9 cellular contexts compared by ENCODE assay signal in genomic region chr2:147937744-147938349, GRCh38.
DNase-seq lines count a peak whose midpoint lies in the region; ATAC-seq, FAIRE-seq and TF ChIP-seq lines count a peak whose summit lies in the region.
"Had no signal": no experiment of that assay in that cellular context is flagged by ENCODE, and none has a peak within 500 bp of the region (broad histone marks: within the 10 kb centered on the region; RNA-seq: fewer than 3 reads in every experiment).

No MANE protein-coding gene starts in this region.

- H3K36me3 ChIP-seq in K562 (ENCODE audit: control insufficient read depth, insufficient read depth, low read length) = peaks cover 57% of the 10 kb centered on the region
- no peaks in the 10 kb centered on the region for H3K36me3 ChIP-seq in kidney epithelial cell (ENCODE audit: control insufficient read depth, insufficient read depth, low read length)
- no peaks in the 10 kb centered on the region for H3K36me3 ChIP-seq in uterus

- no TSS peak for BruUV-seq in Calu3 (replicated peaks; lab: Mats Ljungman, UMichigan)
- no TSS peak for BruUV-seq in K562 (replicated peaks; lab: Mats Ljungman, UMichigan)

- H3K4me1 Mint-ChIP-seq in Calu3 (ENCODE audit: low read depth, unreplicated experiment) = no peaks in the 10 kb centered on the region
- H3K4me1 Mint-ChIP-seq in stimulated activated naive CD8-positive, alpha-beta T cell treated with anti-CD3 and anti-CD28 coated beads, Interleukin-15, amount 100 ng/mL, for 72 hours = no peaks in the 10 kb centered on the region

- no peaks in the 10 kb centered on the region for H3K9me1 ChIP-seq in K562 (ENCODE audit: control insufficient read depth, insufficient read depth, low read length)

- FAIRE-seq in K562 (lab: Jason Lieb, UNC) = no peak

- H3K9me3 Mint-ChIP-seq in Calu3 (ENCODE audit: low read depth, unreplicated experiment) = no peaks in the 10 kb centered on the region
- H3K9me3 Mint-ChIP-seq in stimulated activated naive CD8-positive, alpha-beta T cell treated with anti-CD3 and anti-CD28 coated beads, Interleukin-15, amount 100 ng/mL, for 72 hours = no peaks in the 10 kb centered on the region

- TF ChIP-seq EP300 in K562 (IDR thresholded peaks at IDR 0.05; ENCODE audit: low read length) = no peak

- H3K4me1 ChIP-seq in K562 (replicated peaks in 1 of 2; ENCODE audit: control insufficient read depth in 2 of 2, insufficient read depth in 2 of 2, low read length in 2 of 2) = no peaks in the 10 kb centered on the region
- no peaks in the 10 kb centered on the region for H3K4me1 ChIP-seq in uterus
- H3K4me1 ChIP-seq: SJCRH30 had no signal

- intact Hi-C loops in Calu3 (cut with micrococcal nuclease; ENCODE audit: unreplicated experiment) (loop anchor here (1.0 to 5.0 kb wide), 2 partner anchors 264 to 571 kb away; no protein-coding TSS in a partner anchor), K562 (cut with micrococcal nuclease) (loop anchor here (1.0 to 5.0 kb wide), 3 partner anchors 264 to 1052 kb away; no protein-coding TSS in a partner anchor), uterus (cut with DNase I; ENCODE audit: low total_unique reads) (no loop called here)

- no peak overlapping the region for H3K27ac ChIP-seq in K562 (ENCODE audit: extremely low read depth, low read depth, low read length)
- H3K27ac ChIP-seq in uterus = no peak overlapping the region
- H3K27ac ChIP-seq: SJCRH30 had no signal

- DNase-seq in Calu3 (no peak), NCI-H1105 treated with DMSO at 0.1 percent for 48 hours (lab: John Stamatoyannopoulos, UW) (peak; percentile 45), K562 (ENCODE audit: extremely low read depth in 1 of 4, low spot score in 3 of 4) (peak; percentile 17 to 47 (median 42)), kidney epithelial cell (ENCODE audit: low read depth) (no peak), uterus (no peak)
- no peak for DNase-seq in stimulated activated naive CD8-positive, alpha-beta T cell treated with anti-CD3 and anti-CD28 coated beads, Interleukin-15, amount 100 ng/mL, for 72 hours
- no peak for DNase-seq in activated T-cell treated with anti-CD3 and anti-CD28 coated beads, Interleukin-2, amount 50 U/mL, for 48 hours

- no peak overlapping the region for H3K9ac ChIP-seq in K562 (ENCODE audit: insufficient read depth in 1 of 2, low read depth in 2 of 2, low read length in 2 of 2)

- H3K4me2 ChIP-seq in K562 (ENCODE audit: insufficient read depth, low read length) = no peak overlapping the region

- no peak overlapping the region for H2AFZ ChIP-seq in K562 (ENCODE audit: low read depth, low read length)

- CTCF ChIA-PET in Calu3 (lab: Charles Lee) = no interaction called here
- CTCF ChIA-PET in K562 (lab: Yijun Ruan, JAX; ENCODE audit: low intra/inter-chr PET ratio) = interaction anchor here (0.7 to 1.4 kb wide), 5 partner anchors 264 to 1052 kb away, joined by 3 to 6 read pairs (median 5); no protein-coding TSS in a partner anchor

- H3K9me3 ChIP-seq in K562 (replicated peaks; ENCODE audit: control insufficient read depth, insufficient read depth, low read depth, low read length) (no peaks in the 10 kb centered on the region), uterus (no peaks in the 10 kb centered on the region)
- H3K9me3 ChIP-seq: SJCRH30 had no signal

- ATAC-seq in GM19455 (IDR thresholded peaks at IDR 0.05; ENCODE audit: unreplicated experiment) (peak; percentile 64), K562 (peak; percentile 82)
- no peak for ATAC-seq in stimulated activated naive CD8-positive, alpha-beta T cell treated with anti-CD3 and anti-CD28 coated beads, Interleukin-15, amount 100 ng/mL, for 72 hours

- POLR2A ChIA-PET in K562 (lab: Yijun Ruan, JAX) = no interaction called here

- no peak overlapping the region for H3K27ac Mint-ChIP-seq in Calu3 (ENCODE audit: unreplicated experiment)
- H3K27ac Mint-ChIP-seq in stimulated activated naive CD8-positive, alpha-beta T cell treated with anti-CD3 and anti-CD28 coated beads, Interleukin-15, amount 100 ng/mL, for 72 hours = no peak overlapping the region

- no peak overlapping the region for H3K4me3 Mint-ChIP-seq in Calu3 (ENCODE audit: low read depth, unreplicated experiment)
- H3K4me3 Mint-ChIP-seq in stimulated activated naive CD8-positive, alpha-beta T cell treated with anti-CD3 and anti-CD28 coated beads, Interleukin-15, amount 100 ng/mL, for 72 hours = no peak overlapping the region

- peaks cover 5% of the 10 kb centered on the region for H3K36me3 Mint-ChIP-seq in Calu3 (ENCODE audit: insufficient read depth, unreplicated experiment)

- peak; percentile 76 to 81 for TF ChIP-seq RAD21 in K562 (CRISPR knock-in tag; conservative IDR thresholded peaks at IDR 0.05 in 1 of 2, IDR thresholded peaks at IDR 0.05 in 1 of 2)

- H3K27me3 Mint-ChIP-seq in Calu3 (ENCODE audit: unreplicated experiment) = no peaks in the 10 kb centered on the region
- no peaks in the 10 kb centered on the region for H3K27me3 Mint-ChIP-seq in stimulated activated naive CD8-positive, alpha-beta T cell treated with anti-CD3 and anti-CD28 coated beads, Interleukin-15, amount 100 ng/mL, for 72 hours

- no peak for TF ChIP-seq POLR2A in K562 (conservative IDR thresholded peaks at IDR 0.05)
- no peak for TF ChIP-seq POLR2A in uterus (IDR thresholded peaks at IDR 0.05)

- H3K79me2 ChIP-seq in K562 (ENCODE audit: control insufficient read depth, insufficient read depth, low read length) = no peaks in the 10 kb centered on the region

- in situ Hi-C loops in K562 (cut with MboI) = loop anchor here (10.0 to 25.0 kb wide), 2 partner anchors 577 to 1049 kb away; no protein-coding TSS in a partner anchor

- H3K4me3 ChIP-seq in K562 (no peak overlapping the region), kidney epithelial cell (ENCODE audit: low read depth, low read length) (no peak overlapping the region), uterus (no peak overlapping the region)
- H3K4me3 ChIP-seq: SJCRH30 had no signal

- 33% methylated on average over 3 of the region's 3 CpGs for WGBS in K562 (ENCODE audit: insufficient coverage, low coverage, missing lambda C conversion rate)

- TF ChIP-seq CTCF in Calu3 (IDR thresholded peaks at IDR 0.05; ENCODE audit: unreplicated experiment) = peak; percentile 80
- TF ChIP-seq CTCF in K562 (IDR thresholded peaks at IDR 0.05 in 2 of 3, conservative IDR thresholded peaks at IDR 0.05 in 1 of 3; ENCODE audit: insufficient read depth in 2 of 3, low read depth in 1 of 3, low read length in 3 of 3) = peak; percentile 33 to 80 (median 66); a peak in 5 of 6 replicates
- peak; percentile 82 for TF ChIP-seq CTCF in kidney epithelial cell (IDR thresholded peaks at IDR 0.05; ENCODE audit: insufficient read depth, low read length, poor library complexity, severe bottlenecking)
- peak; percentile 70 to 80 (median 72) for TF ChIP-seq CTCF in uterus (IDR thresholded peaks at IDR 0.05)

- H3K27me3 ChIP-seq in K562 (ENCODE audit: control insufficient read depth in 2 of 2, insufficient read depth in 2 of 2, low read length in 2 of 2) (no peaks in the 10 kb centered on the region), kidney epithelial cell (ENCODE audit: control insufficient read depth, insufficient read depth, low read length) (no peaks in the 10 kb centered on the region), uterus (no peaks in the 10 kb centered on the region)
- H3K27me3 ChIP-seq: SJCRH30 had no signal

- H4K20me1 ChIP-seq in K562 (replicated peaks; ENCODE audit: control insufficient read depth, insufficient read depth, low read length) = no peaks in the 10 kb centered on the region

TF ChIP-seq in K562, 482 proteins besides CTCF, POLR2A, EP300 and RAD21 (continues in another document):
- peak; percentile 48; the same call in 1 of the 2 replicates for TF ChIP-seq SMC3 (conservative IDR thresholded peaks at IDR 0.05; ENCODE audit: insufficient read depth, low read depth, low read length)
- TF ChIP-seq GTF2A2 (tag; IDR thresholded peaks at IDR 0.05) = no peak
- no peak for TF ChIP-seq ZNF639 (CRISPR knock-in tag; conservative IDR thresholded peaks at IDR 0.05 in 1 of 2, IDR thresholded peaks at IDR 0.05 in 1 of 2)
- TF ChIP-seq, protein P1, sequence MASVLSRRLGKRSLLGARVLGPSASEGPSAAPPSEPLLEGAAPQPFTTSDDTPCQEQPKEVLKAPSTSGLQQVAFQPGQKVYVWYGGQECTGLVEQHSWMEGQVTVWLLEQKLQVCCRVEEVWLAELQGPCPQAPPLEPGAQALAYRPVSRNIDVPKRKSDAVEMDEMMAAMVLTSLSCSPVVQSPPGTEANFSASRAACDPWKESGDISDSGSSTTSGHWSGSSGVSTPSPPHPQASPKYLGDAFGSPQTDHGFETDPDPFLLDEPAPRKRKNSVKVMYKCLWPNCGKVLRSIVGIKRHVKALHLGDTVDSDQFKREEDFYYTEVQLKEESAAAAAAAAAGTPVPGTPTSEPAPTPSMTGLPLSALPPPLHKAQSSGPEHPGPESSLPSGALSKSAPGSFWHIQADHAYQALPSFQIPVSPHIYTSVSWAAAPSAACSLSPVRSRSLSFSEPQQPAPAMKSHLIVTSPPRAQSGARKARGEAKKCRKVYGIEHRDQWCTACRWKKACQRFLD (CRISPR knock-in tag; IDR thresholded peaks at IDR 0.05) = no peak
- TF ChIP-seq ERF (CRISPR knock-in tag; IDR thresholded peaks at IDR 0.05) = no peak
- TF ChIP-seq ZNF444 (CRISPR knock-in tag; IDR thresholded peaks at IDR 0.05) = no peak
- no peak for TF ChIP-seq NELFE (IDR thresholded peaks at IDR 0.05; ENCODE audit: insufficient read depth, insufficient read length)
- TF ChIP-seq, protein P2, sequence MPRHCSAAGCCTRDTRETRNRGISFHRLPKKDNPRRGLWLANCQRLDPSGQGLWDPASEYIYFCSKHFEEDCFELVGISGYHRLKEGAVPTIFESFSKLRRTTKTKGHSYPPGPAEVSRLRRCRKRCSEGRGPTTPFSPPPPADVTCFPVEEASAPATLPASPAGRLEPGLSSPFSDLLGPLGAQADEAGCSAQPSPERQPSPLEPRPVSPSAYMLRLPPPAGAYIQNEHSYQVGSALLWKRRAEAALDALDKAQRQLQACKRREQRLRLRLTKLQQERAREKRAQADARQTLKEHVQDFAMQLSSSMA (CRISPR knock-in tag; IDR thresholded peaks at IDR 0.05) = no peak
- no peak for TF ChIP-seq ZBTB7A (IDR thresholded peaks at IDR 0.05; ENCODE audit: borderline replicate concordance, control insufficient read depth, low read depth, low read length)

Comparison
In these comparisons a context has a peak if more than half of its experiments do, and no peak if none do; other contexts are left out.
1. DNase-seq: peak in NCI-H1105 treated with DMSO at 0.1 percent for 48 hours (single experiment) and K562 (4 of 4); none in Calu3 (single experiment), kidney epithelial cell (single experiment), uterus (0 of 2), stimulated activated naive CD8-positive, alpha-beta T cell treated with anti-CD3 and anti-CD28 coated beads, Interleukin-15, amount 100 ng/mL, for 72 hours (0 of 2) and activated T-cell treated with anti-CD3 and anti-CD28 coated beads, Interleukin-2, amount 50 U/mL, for 48 hours (0 of 2).
2. Peak in every context shown above with its lines, with median percentiles within 50 percentile points of each other: CTCF ChIP-seq.